In genomic region chr6:21969192-21969591, GRCh38 we compare ENCODE assay signal across 25 cellular contexts.
"Had no signal": no experiment of that assay in that cellular context is flagged by ENCODE, and none has a peak within 500 bp of the region (broad histone marks: within the 10 kb centered on the region; RNA-seq: fewer than 3 reads in every experiment).

No MANE protein-coding gene starts in this region.

- ATAC-seq: foreskin keratinocyte; gastroesophageal sphincter; heart left ventricle; left colon; left lobe of liver; left ventricle myocardium superior; lower lobe of right lung; naive thymus-derived CD4-positive, alpha-beta T cell had no signal

- H3K27ac ChIP-seq: coronary artery, dorsolateral prefrontal cortex, esophagus muscularis mucosa, foreskin keratinocyte, gastroesophageal sphincter, heart left ventricle, hepatocyte, lower lobe of right lung had no signal

- H2AFZ ChIP-seq: hepatocyte had no signal

- H3K4me2 ChIP-seq: hepatocyte had no signal

- H3K27ac Mint-ChIP-seq: immature natural killer cell; naive thymus-derived CD4-positive, alpha-beta T cell had no signal

- H3K27me3 ChIP-seq: dorsolateral prefrontal cortex, esophagus muscularis mucosa, foreskin keratinocyte, gastroesophageal sphincter, heart left ventricle, hepatocyte had no signal

- H3K4me1 ChIP-seq: foreskin keratinocyte had no signal

- H3K4me3 Mint-ChIP-seq: immature natural killer cell; naive thymus-derived CD4-positive, alpha-beta T cell had no signal

- FAIRE-seq: colon, endothelial cell of umbilical vein, frontal cortex, kidney had no signal

- H3K36me3 Mint-ChIP-seq: immature natural killer cell; naive thymus-derived CD4-positive, alpha-beta T cell had no signal

- H3K36me3 ChIP-seq: esophagus muscularis mucosa, gastroesophageal sphincter, heart left ventricle, lower lobe of right lung had no signal

- H3K79me2 ChIP-seq: hepatocyte had no signal

- H3K9me3 ChIP-seq: esophagus muscularis mucosa, gastroesophageal sphincter, lower lobe of right lung had no signal

- H3K4me3 ChIP-seq: coronary artery, dorsolateral prefrontal cortex, esophagus muscularis mucosa, gastroesophageal sphincter, heart left ventricle, hepatocyte, lower lobe of right lung had no signal

- DNase-seq: dermis blood vessel endothelial cell; dorsolateral prefrontal cortex; effector CD4-positive, alpha-beta T cell; effector memory CD4-positive, alpha-beta T cell; foreskin keratinocyte; heart left ventricle; hypothalamus; immature natural killer cell; islet precursor cell; kidney; kidney glomerular epithelial cell; left colon; left ventricle myocardium superior; lower lobe of right lung; mesenchymal stem cell; midbrain; naive thymus-derived CD4-positive, alpha-beta T cell had no signal
